Comparison of ENCODE assay signal across 27 cellular contexts in the genomic region with DNA sequence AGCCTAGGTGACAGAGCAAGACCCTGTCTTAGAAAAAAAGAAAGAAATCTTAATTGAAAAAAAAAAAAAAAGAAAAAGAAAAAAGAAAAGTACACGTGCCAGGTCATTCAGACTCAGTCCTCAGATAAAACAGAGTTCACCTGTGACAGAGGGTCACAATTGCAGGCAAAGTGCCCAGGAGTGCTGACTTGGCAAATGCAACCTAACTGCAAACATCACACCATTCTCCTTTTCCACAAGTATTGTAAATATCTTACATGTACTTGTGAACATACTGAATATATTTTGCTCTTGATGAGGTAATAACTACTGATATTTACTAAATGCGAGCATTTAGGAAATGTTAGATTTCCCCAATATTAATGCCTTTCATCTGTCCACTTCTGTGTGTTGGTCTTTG. TPM values are rescaled to one million over a fixed set of nuclear protein-coding genes. Genes with fewer than 3 reads are reported as not detected.
"Had no signal": no experiment of that assay in that cellular context is flagged by ENCODE, and none has a peak within 500 bp of the region (broad histone marks: within the 10 kb centered on the region; RNA-seq: fewer than 3 reads in every experiment).

No MANE protein-coding gene starts in this region.

- H3K4me3 ChIP-seq: adrenal gland, breast epithelium, Peyer's patch, SJCRH30 had no signal

- DNase-seq: activated CD4-positive, alpha-beta T cell treated with anti-CD3 and anti-CD28 coated beads for 48 hours; activated CD4-positive, alpha-beta T cell treated with anti-CD3 and anti-CD28 coated beads, Interleukin-2, amount 50 U/mL, for 4 hours; activated CD4-positive, CD25-positive, alpha-beta regulatory T cell treated with anti-CD3 and anti-CD28 coated beads, Interleukin-2, amount 50 U/mL, for 72 hours; activated CD8-positive, alpha-beta memory T cell treated with anti-CD3 and anti-CD28 coated beads, Interleukin-2, amount 50 U/mL, for 48 hours; activated CD8-positive, alpha-beta T cell treated with anti-CD3 and anti-CD28 coated beads, Interleukin-2, amount 10 ng/mL, durations not matched to agents 7 days and 5 days; activated naive CD4-positive, alpha-beta T cell treated with anti-CD3 and anti-CD28 coated beads, Interleukin-2, amount 50 U/mL, for 16 hours; activated naive CD8-positive, alpha-beta T cell treated with anti-CD3 and anti-CD28 coated beads, Interleukin-2, amount 10 ng/mL, durations not matched to agents 7 days and 5 days; activated T-cell treated with anti-CD3 and anti-CD28 coated beads, Interleukin-2, amount 50 U/mL, for 1 hour; adrenal gland; anterior cingulate cortex; central memory CD4-positive, alpha-beta T cell; NCI-H1105; NCI-H1436; NCI-H1694 treated with DMSO at 0.1 percent for 48 hours; NCI-H2029 treated with DMSO at 0.1 percent for 48 hours; NCI-H345; NCI-H510A; NCI-H526 treated with DMSO at 0.1 percent for 48 hours; NCI-H82; Right ventricle myocardium superior; SJCRH30 had no signal

- H3K9me3 ChIP-seq: adrenal gland, breast epithelium, Peyer's patch, SJCRH30 had no signal

- H3K4me1 ChIP-seq: adrenal gland, breast epithelium, Peyer's patch had no signal

- H3K36me3 ChIP-seq: adrenal gland, breast epithelium, Peyer's patch, SJCRH30 had no signal

- ATAC-seq: activated CD8-positive, alpha-beta T cell treated with anti-CD3 and anti-CD28 coated beads, Interleukin-2, amount 10 ng/mL, durations not matched to agents 7 days and 5 days; SK-N-SH treated with all-trans-retinoic acid at 6 μM for 48 hours; WTC11 had no signal

- H3K27ac ChIP-seq: adrenal gland, breast epithelium, Peyer's patch, RWPE1, SJCRH30 had no signal

- H3K27me3 ChIP-seq: breast epithelium, Peyer's patch, SJCRH30 had no signal

RNA-seq across cellular contexts. Expression of a gene that starts 9.0 kb away (rescaled TPM):
- total RNA-seq: activated CD8-positive, alpha-beta T cell treated with anti-CD3 and anti-CD28 coated beads, Interleukin-2, amount 10 ng/mL, durations not matched to agents 7 days and 5 days; activated naive CD8-positive, alpha-beta T cell treated with anti-CD3 and anti-CD28 coated beads, Interleukin-2, amount 10 ng/mL, durations not matched to agents 7 days and 5 days; LHCN-M2; Right ventricle myocardium superior had no signal
